ENCODE assay signal across 1 cellular context in the genomic region with DNA sequence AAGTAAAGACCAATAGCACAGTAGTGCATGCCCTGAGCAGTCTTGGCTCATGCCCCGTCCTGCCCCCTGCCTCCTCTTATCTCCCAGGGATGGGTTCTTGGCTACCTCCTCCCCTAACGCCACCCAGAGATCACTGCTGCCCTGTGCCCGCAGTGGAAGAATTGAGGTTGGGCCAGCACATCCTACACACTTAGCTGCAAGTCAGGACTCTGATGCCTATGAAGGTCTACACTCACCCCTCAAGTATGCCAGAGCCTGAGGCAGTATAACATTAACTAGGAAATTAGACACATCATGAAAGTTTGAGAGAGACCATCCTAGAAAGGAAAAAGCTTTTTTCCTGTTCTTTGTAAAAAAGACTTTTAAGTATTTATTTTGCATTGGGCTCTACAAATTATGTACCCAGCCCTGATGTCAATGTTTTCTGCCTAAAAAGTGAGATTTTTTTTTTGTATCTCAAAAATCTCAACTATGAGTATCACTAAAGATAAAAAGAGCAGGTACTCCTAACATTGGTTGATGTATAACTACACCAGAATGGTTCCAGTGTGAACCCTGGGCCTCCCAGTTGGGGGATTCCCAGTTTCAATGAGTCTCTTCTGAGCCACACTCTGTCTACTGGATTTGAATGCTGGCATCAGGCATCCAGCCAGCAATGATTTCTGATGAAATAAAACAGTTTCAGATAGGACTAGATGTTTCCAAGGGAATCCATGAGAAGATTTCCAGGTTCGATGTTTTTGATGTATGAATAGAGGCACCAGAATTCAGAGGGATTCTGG.
TF ChIP-seq lines count a peak whose summit lies in the region.

No MANE protein-coding gene starts in this region.

TF ChIP-seq in H1, 55 proteins besides CTCF, POLR2A, EP300 and RAD21:
- TF ChIP-seq SP1 (IDR thresholded peaks at IDR 0.05; ENCODE audit: low read depth, low read length) = no peak
- TF ChIP-seq SAP30 (IDR thresholded peaks at IDR 0.05; ENCODE audit: insufficient read depth, insufficient replicate concordance, low read length) = no peak
- no peak for TF ChIP-seq RFX5 (IDR thresholded peaks at IDR 0.05; ENCODE audit: borderline replicate concordance, low read depth, low read length)
- TF ChIP-seq CBX8 (IDR thresholded peaks at IDR 0.05; ENCODE audit: borderline replicate concordance, low read depth, low read length) = no peak
TF ChIP-seq in H1: peak in this region for 0.
